9 cellular contexts compared by ENCODE assay signal in genomic region chr6:110618591-110619267, GRCh38.
A peak's percentile ranks its signal among the peaks of the same experiment; 100 is the strongest.
DNase-seq lines count a peak whose midpoint lies in the region; ATAC-seq, FAIRE-seq and TF ChIP-seq lines count a peak whose summit lies in the region.
"Had no signal": no experiment of that assay in that cellular context is flagged by ENCODE, and none has a peak within 500 bp of the region (broad histone marks: within the 10 kb centered on the region; RNA-seq: fewer than 3 reads in every experiment).

No MANE protein-coding gene starts in this region.

- DNase-seq in M059J (ENCODE audit: low read depth) (peak; percentile 34), dorsolateral prefrontal cortex (no peak), nephron progenitor cell (no peak), NCI-H446 (lab: John Stamatoyannopoulos, UW) (no peak)
- no peak for DNase-seq in activated naive CD4-positive, alpha-beta T cell treated with anti-CD3 and anti-CD28 coated beads, Interleukin-2, amount 50 U/mL, for 16 hours

- no peak overlapping the region for H3K4me3 ChIP-seq in dorsolateral prefrontal cortex

- no peaks in the 10 kb centered on the region for H3K27me3 Mint-ChIP-seq in nephron progenitor cell (ENCODE audit: low read depth, poor library complexity)

- peak overlapping the region; percentile 6 for H3K27ac Mint-ChIP-seq in nephron progenitor cell

- peak overlapping the region; percentile 43 to 98 (median 89) for H3K27ac ChIP-seq in dorsolateral prefrontal cortex

- peak; percentile 86 for FAIRE-seq in G401.6 (lab: Jason Lieb, UNC)
- FAIRE-seq: H54 had no signal

- ATAC-seq in HG02840 (IDR thresholded peaks at IDR 0.05; ENCODE audit: low FRiP score, unreplicated experiment): no peak
- ATAC-seq in HG03442 (IDR thresholded peaks at IDR 0.05; ENCODE audit: unreplicated experiment): no peak

- H3K9me3 Mint-ChIP-seq in nephron progenitor cell: no peaks in the 10 kb centered on the region

- no peaks in the 10 kb centered on the region for H3K27me3 ChIP-seq in dorsolateral prefrontal cortex

- H3K4me1 Mint-ChIP-seq in nephron progenitor cell: peaks cover 18% of the 10 kb centered on the region

- no peak overlapping the region for H3K4me3 Mint-ChIP-seq in nephron progenitor cell

- intact Hi-C loops in dorsolateral prefrontal cortex (cut with DNase I): loop anchor here in 1 of 2 donors (10.0 kb wide), 1 partner anchor 56 kb away; no protein-coding TSS in a partner anchor

- peak in 52 of 56 donors; percentile 12 to 65 (median 40) for TF ChIP-seq CTCF in dorsolateral prefrontal cortex (IDR thresholded peaks at IDR 0.05 in 54 of 56, conservative IDR thresholded peaks at IDR 0.05 in 2 of 56; ENCODE audit: low read depth in 1 of 56, partially characterized antibody in 56 of 56)
- no peak for TF ChIP-seq CTCF in nephron progenitor cell (IDR thresholded peaks at IDR 0.05)

- peaks cover 77% of the 10 kb centered on the region for H3K36me3 Mint-ChIP-seq in nephron progenitor cell (ENCODE audit: low read depth)
